ENCODE assay signal across 2 cellular contexts in genomic region chr20:4544765-4545164, GRCh38.
TF ChIP-seq lines count a peak whose summit lies in the region.

No MANE protein-coding gene starts in this region.

TF ChIP-seq in IMR-90, 13 proteins besides CTCF, POLR2A, EP300 and RAD21:
- TF ChIP-seq FOS (IDR thresholded peaks at IDR 0.05; ENCODE audit: low read depth, low read length), result peak; percentile 84
- no peak for TF ChIP-seq MAFK (IDR thresholded peaks at IDR 0.05; ENCODE audit: low read depth, low read length)
- TF ChIP-seq RFX5 (IDR thresholded peaks at IDR 0.05; ENCODE audit: low read depth, low read length), result no peak
- TF ChIP-seq BHLHE40 (IDR thresholded peaks at IDR 0.05; ENCODE audit: low read depth, low read length), result no peak
- TF ChIP-seq USF2 (IDR thresholded peaks at IDR 0.05; ENCODE audit: low read depth, low read length), result no peak
- no peak for TF ChIP-seq CHD1 (IDR thresholded peaks at IDR 0.05; ENCODE audit: low read depth, low read length)
- 0 out of 2 replicates have a peak, but pooled peaks have one; percentile 2 for TF ChIP-seq NFE2L2 (IDR thresholded peaks at IDR 0.05; ENCODE audit: low read depth, low read length)
- TF ChIP-seq ELK1 (IDR thresholded peaks at IDR 0.05; ENCODE audit: borderline replicate concordance, low read depth, low read length), result no peak
- TF ChIP-seq MXI1 (IDR thresholded peaks at IDR 0.05; ENCODE audit: borderline replicate concordance, low read depth, low read length), result no peak
- TF ChIP-seq CEBPB (IDR thresholded peaks at IDR 0.05; ENCODE audit: low read depth, low read length), result peak; percentile 93
- no peak for TF ChIP-seq RCOR1 (IDR thresholded peaks at IDR 0.05; ENCODE audit: insufficient replicate concordance, low read length)
- TF ChIP-seq SMC3 (IDR thresholded peaks at IDR 0.05; ENCODE audit: low read depth, low read length), result no peak
- TF ChIP-seq MAZ (IDR thresholded peaks at IDR 0.05; ENCODE audit: borderline replicate concordance, low read depth, low read length), result no peak

TF ChIP-seq in WTC11, 78 proteins besides CTCF, POLR2A, EP300 and RAD21:
- TF ChIP-seq SOX15 (CRISPR knock-in tag; IDR thresholded peaks at IDR 0.05), result no peak
